10 cellular contexts compared by ENCODE assay signal in the genomic region with DNA sequence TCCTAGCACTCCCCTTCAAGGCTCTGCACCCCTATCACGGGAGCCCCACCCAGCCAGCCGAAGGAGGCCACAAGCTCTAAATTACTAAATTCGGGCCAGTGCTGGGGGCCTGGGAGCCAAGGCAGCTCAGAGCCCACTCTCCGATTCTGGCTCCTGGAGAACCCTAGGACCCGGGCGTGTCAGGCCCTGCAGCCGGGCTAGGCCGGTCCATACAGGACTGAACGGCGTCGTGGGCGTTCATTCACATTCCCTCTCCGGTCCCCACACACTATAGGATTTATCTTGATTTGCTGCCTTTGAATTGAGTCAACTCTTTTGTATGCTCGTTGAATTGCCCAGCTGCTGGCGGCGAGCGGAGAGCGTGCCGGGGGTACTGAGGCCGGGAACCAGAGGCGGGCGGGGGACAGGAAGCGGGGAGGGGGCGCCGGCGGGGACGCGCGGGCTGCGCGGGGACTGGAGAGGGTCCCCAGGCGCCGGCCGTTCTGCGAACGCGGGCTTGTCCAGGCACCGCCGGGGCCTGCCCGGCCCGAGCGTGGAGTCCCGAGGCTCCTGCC. TPM values are rescaled to one million over a fixed set of nuclear protein-coding genes. Genes with fewer than 3 reads are reported as not detected.
DNase-seq lines count a peak whose midpoint lies in the region; ATAC-seq and TF ChIP-seq lines count a peak whose summit lies in the region.
"Had no signal": no experiment of that assay in that cellular context is flagged by ENCODE, and none has a peak within 500 bp of the region (broad histone marks: within the 10 kb centered on the region; RNA-seq: fewer than 3 reads in every experiment).

No MANE protein-coding gene starts in this region.

- no peaks in the 10 kb centered on the region for H3K9me3 ChIP-seq in iPS-15b (ENCODE audit: control insufficient read depth, insufficient read depth, low read length)

- intact Hi-C loops in activated CD8-positive, alpha-beta T cell treated with anti-CD3 and anti-CD28 coated beads for 36 hours (cut with micrococcal nuclease): no loop called here

- peaks cover 37% of the 10 kb centered on the region for H3K27me3 ChIP-seq in iPS-15b (ENCODE audit: control insufficient read depth, insufficient read depth, low read length)

- ATAC-seq in activated CD8-positive, alpha-beta T cell treated with anti-CD3 and anti-CD28 coated beads for 36 hours: no peak
- no peak for ATAC-seq in activated CD8-positive, alpha-beta T cell treated with anti-CD3 and anti-CD28 coated beads, Interleukin-2, amount 10 ng/mL, durations not matched to agents 7 days and 5 days
- ATAC-seq in T-cell (replicated peaks in 1 of 4): no peak
- ATAC-seq in stimulated activated naive B cell treated with anti-CD40 and anti-IgM and Interleukin-4, amounts not matched to agents 10 μg/mL and 1 μg/mL and 100 μg/mL, for 72 hours (replicated peaks): no peak
- no peak for ATAC-seq in GM21737 (IDR thresholded peaks at IDR 0.05; ENCODE audit: unreplicated experiment)
- ATAC-seq in GM21526 (IDR thresholded peaks at IDR 0.05; ENCODE audit: low FRiP score, unreplicated experiment): no peak

- H3K36me3 Mint-ChIP-seq in activated CD8-positive, alpha-beta T cell treated with anti-CD3 and anti-CD28 coated beads for 36 hours (ENCODE audit: low read depth): no peaks in the 10 kb centered on the region
- H3K36me3 Mint-ChIP-seq in activated CD8-positive, alpha-beta T cell treated with anti-CD3 and anti-CD28 coated beads, Interleukin-2, amount 10 ng/mL, durations not matched to agents 7 days and 5 days (ENCODE audit: low read depth): no peaks in the 10 kb centered on the region
- H3K36me3 Mint-ChIP-seq in T-cell: no peaks in the 10 kb centered on the region
- no peaks in the 10 kb centered on the region for H3K36me3 Mint-ChIP-seq in stimulated activated naive B cell treated with anti-CD40 and anti-IgM and Interleukin-4, amounts not matched to agents 10 μg/mL and 1 μg/mL and 100 μg/mL, for 72 hours

- H3K4me1 ChIP-seq in iPS-15b (ENCODE audit: control insufficient read depth, insufficient read depth, low read length): peaks cover 2% of the 10 kb centered on the region

- no peaks in the 10 kb centered on the region for H3K36me3 ChIP-seq in iPS-15b (ENCODE audit: control insufficient read depth, insufficient read depth, low read length)

- H3K27me3 Mint-ChIP-seq in activated CD8-positive, alpha-beta T cell treated with anti-CD3 and anti-CD28 coated beads for 36 hours: peaks cover 31% of the 10 kb centered on the region
- H3K27me3 Mint-ChIP-seq in activated CD8-positive, alpha-beta T cell treated with anti-CD3 and anti-CD28 coated beads, Interleukin-2, amount 10 ng/mL, durations not matched to agents 7 days and 5 days (ENCODE audit: low read depth): peaks cover 28% of the 10 kb centered on the region
- H3K27me3 Mint-ChIP-seq in T-cell: peaks cover 9 to 44% of the 10 kb centered on the region in 2 donors
- peaks cover 40 to 57% of the 10 kb centered on the region in 2 donors for H3K27me3 Mint-ChIP-seq in stimulated activated naive B cell treated with anti-CD40 and anti-IgM and Interleukin-4, amounts not matched to agents 10 μg/mL and 1 μg/mL and 100 μg/mL, for 72 hours

- POLR2A ChIA-PET in activated CD8-positive, alpha-beta T cell treated with anti-CD3 and anti-CD28 coated beads for 36 hours (lab: Charles Lee): no interaction called here
- POLR2A ChIA-PET in activated CD8-positive, alpha-beta T cell treated with anti-CD3 and anti-CD28 coated beads, Interleukin-2, amount 10 ng/mL, durations not matched to agents 7 days and 5 days (lab: Charles Lee): no interaction called here
- POLR2A ChIA-PET in T-cell (lab: Charles Lee): interaction anchor here in 1 of 2 donors (0.6 kb wide), 1 partner anchor 580 kb away, joined by 6 read pairs; no protein-coding TSS in a partner anchor

- peaks cover 5% of the 10 kb centered on the region for H3K4me1 Mint-ChIP-seq in activated CD8-positive, alpha-beta T cell treated with anti-CD3 and anti-CD28 coated beads for 36 hours (ENCODE audit: low read depth)
- H3K4me1 Mint-ChIP-seq in activated CD8-positive, alpha-beta T cell treated with anti-CD3 and anti-CD28 coated beads, Interleukin-2, amount 10 ng/mL, durations not matched to agents 7 days and 5 days (ENCODE audit: low read depth): peaks cover 4% of the 10 kb centered on the region
- peaks cover 7 to 18% (median 14%) of the 10 kb centered on the region in 3 donors for H3K4me1 Mint-ChIP-seq in T-cell
- H3K4me1 Mint-ChIP-seq in stimulated activated naive B cell treated with anti-CD40 and anti-IgM and Interleukin-4, amounts not matched to agents 10 μg/mL and 1 μg/mL and 100 μg/mL, for 72 hours: peaks cover 6 to 24% of the 10 kb centered on the region in 2 donors

- CTCF ChIA-PET in activated CD8-positive, alpha-beta T cell treated with anti-CD3 and anti-CD28 coated beads for 36 hours (lab: Charles Lee): interaction anchor here (2.0 kb wide), 1 partner anchor 41 kb away, joined by 6 read pairs; no protein-coding TSS in a partner anchor
- CTCF ChIA-PET in activated CD8-positive, alpha-beta T cell treated with anti-CD3 and anti-CD28 coated beads, Interleukin-2, amount 10 ng/mL, durations not matched to agents 7 days and 5 days (lab: Charles Lee): no interaction called here
- CTCF ChIA-PET in T-cell (lab: Charles Lee): no interaction called here

- H3K27ac Mint-ChIP-seq in activated CD8-positive, alpha-beta T cell treated with anti-CD3 and anti-CD28 coated beads for 36 hours: no peak overlapping the region
- no peak overlapping the region for H3K27ac Mint-ChIP-seq in activated CD8-positive, alpha-beta T cell treated with anti-CD3 and anti-CD28 coated beads, Interleukin-2, amount 10 ng/mL, durations not matched to agents 7 days and 5 days
- H3K27ac Mint-ChIP-seq in T-cell: no peak overlapping the region
- no peak overlapping the region for H3K27ac Mint-ChIP-seq in stimulated activated naive B cell treated with anti-CD40 and anti-IgM and Interleukin-4, amounts not matched to agents 10 μg/mL and 1 μg/mL and 100 μg/mL, for 72 hours

- H3K4me3 ChIP-seq in iPS-15b (ENCODE audit: low read depth, low read length): peak overlapping the region; percentile 56

- H3K4me3 Mint-ChIP-seq in activated CD8-positive, alpha-beta T cell treated with anti-CD3 and anti-CD28 coated beads for 36 hours: no peak overlapping the region
- no peak overlapping the region for H3K4me3 Mint-ChIP-seq in activated CD8-positive, alpha-beta T cell treated with anti-CD3 and anti-CD28 coated beads, Interleukin-2, amount 10 ng/mL, durations not matched to agents 7 days and 5 days
- H3K4me3 Mint-ChIP-seq in T-cell: peak overlapping the region in 2 of 3 donors; percentile 37 to 82
- H3K4me3 Mint-ChIP-seq in stimulated activated naive B cell treated with anti-CD40 and anti-IgM and Interleukin-4, amounts not matched to agents 10 μg/mL and 1 μg/mL and 100 μg/mL, for 72 hours: peak overlapping the region; percentile 33 to 42

- peak overlapping the region; percentile 24 for H3K9ac ChIP-seq in iPS-15b (ENCODE audit: low read depth, low read length)

- peak; percentile 10 for DNase-seq in activated CD8-positive, alpha-beta T cell treated with anti-CD3 and anti-CD28 coated beads for 36 hours
- no peak for DNase-seq in activated CD8-positive, alpha-beta T cell treated with anti-CD3 and anti-CD28 coated beads, Interleukin-2, amount 10 ng/mL, durations not matched to agents 7 days and 5 days
- peak in 4 of 34 experiments; percentile 1 to 13 (median 2) for DNase-seq in T-cell
- no peak for DNase-seq in stimulated activated naive B cell treated with anti-CD40 and anti-IgM and Interleukin-4, amounts not matched to agents 10 μg/mL and 1 μg/mL and 100 μg/mL, for 72 hours
- DNase-seq in stimulated activated CD4-positive, alpha-beta T cell treated with anti-CD3 and anti-CD28 coated beads, Interleukin-4, amount 100 ng/mL, for 1 hour: no peak
- DNase-seq: activated naive CD4-positive, alpha-beta T cell; hippocampal formation had no signal

- no peak for TF ChIP-seq CTCF in activated CD8-positive, alpha-beta T cell treated with anti-CD3 and anti-CD28 coated beads for 36 hours (IDR thresholded peaks at IDR 0.05)

- no peaks in the 10 kb centered on the region for H3K9me3 Mint-ChIP-seq in activated CD8-positive, alpha-beta T cell treated with anti-CD3 and anti-CD28 coated beads for 36 hours
- no peaks in the 10 kb centered on the region for H3K9me3 Mint-ChIP-seq in activated CD8-positive, alpha-beta T cell treated with anti-CD3 and anti-CD28 coated beads, Interleukin-2, amount 10 ng/mL, durations not matched to agents 7 days and 5 days (ENCODE audit: insufficient read depth)
- no peaks in the 10 kb centered on the region for H3K9me3 Mint-ChIP-seq in T-cell
- H3K9me3 Mint-ChIP-seq in stimulated activated naive B cell treated with anti-CD40 and anti-IgM and Interleukin-4, amounts not matched to agents 10 μg/mL and 1 μg/mL and 100 μg/mL, for 72 hours: no peaks in the 10 kb centered on the region

RNA-seq across cellular contexts. Expression of gene ELFN1, which starts 1.1 kb away (rescaled TPM):
- total RNA-seq in activated CD8-positive, alpha-beta T cell treated with anti-CD3 and anti-CD28 coated beads for 36 hours: under 1 TPM; 0.20 to 0.36 TPM
- not detected for total RNA-seq in activated CD8-positive, alpha-beta T cell treated with anti-CD3 and anti-CD28 coated beads, Interleukin-2, amount 10 ng/mL, durations not matched to agents 7 days and 5 days
- total RNA-seq in T-cell: under 1 TPM in 3 of 5 donors, not detected in 2; 0.06 to 0.12 (median 0.07) TPM

Comparison
In these comparisons a context has a peak if more than half of its experiments do, and no peak if none do; other contexts are left out.
1. H3K4me3 Mint-ChIP-seq: peak in T-cell (2 of 3) and stimulated activated naive B cell treated with anti-CD40 and anti-IgM and Interleukin-4, amounts not matched to agents 10 μg/mL and 1 μg/mL and 100 μg/mL, for 72 hours (2 of 2); none in activated CD8-positive, alpha-beta T cell treated with anti-CD3 and anti-CD28 coated beads for 36 hours (single experiment) and activated CD8-positive, alpha-beta T cell treated with anti-CD3 and anti-CD28 coated beads, Interleukin-2, amount 10 ng/mL, durations not matched to agents 7 days and 5 days (single experiment).